In the genomic region with DNA sequence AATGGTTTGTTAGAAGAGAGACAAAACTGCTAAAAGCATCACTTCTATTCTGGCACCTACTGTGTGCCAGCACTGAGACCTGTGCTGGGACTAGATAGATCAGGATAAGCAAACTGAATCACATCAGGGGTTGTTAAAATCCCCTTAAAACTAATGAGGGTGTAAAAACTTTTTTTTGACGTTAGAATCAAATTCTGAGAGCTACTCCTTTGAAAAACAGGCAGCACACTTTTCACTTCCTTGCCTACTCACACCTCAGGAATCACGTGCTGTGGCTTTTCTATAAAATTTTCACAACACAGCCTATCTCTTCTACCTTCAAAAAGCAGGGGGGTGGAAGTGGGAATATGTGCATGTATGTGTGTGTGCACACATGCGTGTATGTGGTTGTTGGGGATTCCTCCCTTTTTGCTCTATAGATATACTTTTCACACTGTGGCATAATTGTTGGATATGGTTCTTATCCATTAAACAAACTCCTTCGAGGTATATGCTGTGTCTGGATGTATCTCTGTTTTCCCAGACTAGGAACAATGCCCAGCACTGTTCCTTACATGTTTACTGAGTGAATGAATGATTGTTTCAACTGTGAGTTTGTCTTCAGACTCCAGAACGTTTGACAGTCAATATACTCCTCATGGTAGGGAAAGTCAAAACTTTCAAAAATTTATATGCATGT, we compare ENCODE assay signal across 20 cellular contexts.
A peak's percentile ranks its signal among the peaks of the same experiment; 100 is the strongest.
DNase-seq lines count a peak whose midpoint lies in the region; ATAC-seq and TF ChIP-seq lines count a peak whose summit lies in the region.
"Had no signal": no experiment of that assay in that cellular context is flagged by ENCODE, and none has a peak within 500 bp of the region (broad histone marks: within the 10 kb centered on the region; RNA-seq: fewer than 3 reads in every experiment).

No MANE protein-coding gene starts in this region.

- POLR2A ChIA-PET in CD8-positive, alpha-beta T cell (lab: Charles Lee) = interaction anchor here (0.6 to 1.4 kb wide), 4 partner anchors 8 to 87 kb away, joined by 3 to 4 read pairs (median 4); no protein-coding TSS in a partner anchor
- POLR2A ChIA-PET in naive thymus-derived CD4-positive, alpha-beta T cell (lab: Charles Lee) = interaction anchor here (1.1 to 1.9 kb wide), 6 partner anchors 8 to 60 kb away, joined by 3 to 11 read pairs (median 4); no protein-coding TSS in a partner anchor

- intact Hi-C loops in CD8-positive, alpha-beta T cell (cut with DNase I, micrococcal nuclease) = loop anchor here in 1 of 2 experiments (1.0 kb wide), 1 partner anchor 8 kb away; no protein-coding TSS in a partner anchor
- intact Hi-C loops in naive thymus-derived CD4-positive, alpha-beta T cell (cut with micrococcal nuclease) = loop anchor here (1.0 to 2.0 kb wide), 3 partner anchors 8 to 71 kb away; no protein-coding TSS in a partner anchor

- peaks cover 96% of the 10 kb centered on the region for H3K4me1 Mint-ChIP-seq in CD8-positive, alpha-beta T cell (ENCODE audit: low read depth)
- peaks cover 97% of the 10 kb centered on the region for H3K4me1 Mint-ChIP-seq in activated naive CD8-positive, alpha-beta T cell (ENCODE audit: low read depth)
- peaks cover 68 to 100% (median 97%) of the 10 kb centered on the region in 7 donors for H3K4me1 Mint-ChIP-seq in naive thymus-derived CD4-positive, alpha-beta T cell
- peaks cover 77% of the 10 kb centered on the region for H3K4me1 Mint-ChIP-seq in endothelial cell (ENCODE audit: unreplicated experiment)
- peaks cover 67% of the 10 kb centered on the region for H3K4me1 Mint-ChIP-seq in glutamatergic neuron (ENCODE audit: low read depth, unreplicated experiment)

- peak overlapping the region; percentile 99 for H3K27ac Mint-ChIP-seq in CD8-positive, alpha-beta T cell
- peak overlapping the region; percentile 100 for H3K27ac Mint-ChIP-seq in activated naive CD8-positive, alpha-beta T cell
- peak overlapping the region; percentile 82 to 100 (median 98) for H3K27ac Mint-ChIP-seq in naive thymus-derived CD4-positive, alpha-beta T cell
- H3K27ac Mint-ChIP-seq in endothelial cell (ENCODE audit: unreplicated experiment) = no peak overlapping the region
- H3K27ac Mint-ChIP-seq in glutamatergic neuron (ENCODE audit: unreplicated experiment) = no peak overlapping the region

- H3K9me3 ChIP-seq in CD8-positive, alpha-beta T cell (ENCODE audit: low read length) = no peaks in the 10 kb centered on the region
- H3K9me3 ChIP-seq in naive thymus-derived CD4-positive, alpha-beta T cell (ENCODE audit: control insufficient read depth in 2 of 3, low read length in 3 of 3) = peaks cover 0 to 7% (median 0%) of the 10 kb centered on the region in 3 experiments
- H3K9me3 ChIP-seq: body of pancreas, sigmoid colon, upper lobe of left lung had no signal

- H3K36me3 Mint-ChIP-seq in CD8-positive, alpha-beta T cell = peaks cover 42% of the 10 kb centered on the region
- H3K36me3 Mint-ChIP-seq in activated naive CD8-positive, alpha-beta T cell = peaks cover 38% of the 10 kb centered on the region
- H3K36me3 Mint-ChIP-seq in naive thymus-derived CD4-positive, alpha-beta T cell = peaks cover 14 to 45% (median 32%) of the 10 kb centered on the region in 5 donors
- peaks cover 48% of the 10 kb centered on the region for H3K36me3 Mint-ChIP-seq in endothelial cell (ENCODE audit: low read depth, unreplicated experiment)
- H3K36me3 Mint-ChIP-seq in glutamatergic neuron (ENCODE audit: unreplicated experiment) = no peaks in the 10 kb centered on the region

- DNase-seq in CD8-positive, alpha-beta T cell = peak in 2 of 7 experiments; percentile 40 to 48
- DNase-seq in LNCaP clone FGC (ENCODE audit: low read depth) (peak; percentile 53), endothelial cell (ENCODE audit: low spot score) (no peak), glutamatergic neuron (no peak), GM10266 (ENCODE audit: extremely low spot score) (no peak), cerebellum (ENCODE audit: low spot score) (no peak)
- peak in 7 of 9 donors; percentile 43 to 77 (median 60) for DNase-seq in naive thymus-derived CD4-positive, alpha-beta T cell
- DNase-seq: AML-193; body of pancreas; H9; hippocampal formation; Kasumi-1; kidney glomerular epithelial cell; midbrain; NCI-H1417 treated with DMSO at 0.1 percent for 48 hours; sigmoid colon; stimulated activated CD4-positive, alpha-beta T cell treated with anti-CD3 and anti-CD28 coated beads, Interleukin-4, amount 100 ng/mL, for 4 hours; upper lobe of left lung had no signal

- peak overlapping the region; percentile 7 for H3K27ac ChIP-seq in CD8-positive, alpha-beta T cell (ENCODE audit: low read depth, low read length)
- H3K27ac ChIP-seq in naive thymus-derived CD4-positive, alpha-beta T cell (ENCODE audit: low read depth, low read length) = peak overlapping the region; percentile 97
- H3K27ac ChIP-seq: body of pancreas, RWPE1, sigmoid colon, upper lobe of left lung had no signal

- H3K4me3 ChIP-seq in CD8-positive, alpha-beta T cell (ENCODE audit: low read depth, low read length) = no peak overlapping the region
- H3K4me3 ChIP-seq in LNCaP clone FGC (ENCODE audit: low read depth, low read length) = no peak overlapping the region
- no peak overlapping the region for H3K4me3 ChIP-seq in naive thymus-derived CD4-positive, alpha-beta T cell (ENCODE audit: low read length)
- H3K4me3 ChIP-seq: body of pancreas, sigmoid colon, upper lobe of left lung had no signal

- peaks cover 94% of the 10 kb centered on the region for H3K4me1 ChIP-seq in CD8-positive, alpha-beta T cell (ENCODE audit: insufficient read depth, low read length)
- H3K4me1 ChIP-seq in naive thymus-derived CD4-positive, alpha-beta T cell (ENCODE audit: control insufficient read depth in 2 of 2, insufficient read depth in 2 of 2, low read length in 2 of 2) = peaks cover 82 to 89% of the 10 kb centered on the region in 2 donors
- H3K4me1 ChIP-seq: body of pancreas had no signal

- CTCF ChIA-PET in CD8-positive, alpha-beta T cell (lab: Charles Lee) = interaction anchor here (0.8 to 2.4 kb wide), 4 partner anchors 10 to 276 kb away, joined by 3 to 8 read pairs (median 6); no protein-coding TSS in a partner anchor
- CTCF ChIA-PET in naive thymus-derived CD4-positive, alpha-beta T cell (lab: Charles Lee) = interaction anchor here (0.6 to 1.1 kb wide), 2 partner anchors 9 to 15 kb away, joined by 3 to 4 read pairs; no protein-coding TSS in a partner anchor

- ATAC-seq in CD8-positive, alpha-beta T cell = peak; percentile 40
- ATAC-seq in naive thymus-derived CD4-positive, alpha-beta T cell = peak; percentile 79
- ATAC-seq: body of pancreas had no signal

- peaks cover 6% of the 10 kb centered on the region for H3K36me3 ChIP-seq in CD8-positive, alpha-beta T cell (ENCODE audit: insufficient read depth, low read length)
- H3K36me3 ChIP-seq in naive thymus-derived CD4-positive, alpha-beta T cell (ENCODE audit: control insufficient read depth in 2 of 3, insufficient read depth in 3 of 3, low read length in 3 of 3) = no peaks in the 10 kb centered on the region
- H3K36me3 ChIP-seq: sigmoid colon, upper lobe of left lung had no signal

- no peaks in the 10 kb centered on the region for H3K9me3 Mint-ChIP-seq in CD8-positive, alpha-beta T cell
- peaks cover 3% of the 10 kb centered on the region for H3K9me3 Mint-ChIP-seq in activated naive CD8-positive, alpha-beta T cell (ENCODE audit: low read depth)
- H3K9me3 Mint-ChIP-seq in naive thymus-derived CD4-positive, alpha-beta T cell = peaks cover 0 to 19% (median 5%) of the 10 kb centered on the region in 11 donors
- H3K9me3 Mint-ChIP-seq in endothelial cell (ENCODE audit: unreplicated experiment) = no peaks in the 10 kb centered on the region
- peaks cover 14% of the 10 kb centered on the region for H3K9me3 Mint-ChIP-seq in glutamatergic neuron (ENCODE audit: unreplicated experiment)
- H3K9me3 Mint-ChIP-seq: H9 had no signal

- no peak for TF ChIP-seq CTCF in CD8-positive, alpha-beta T cell (IDR thresholded peaks at IDR 0.05)
- no peak for TF ChIP-seq CTCF in LNCaP clone FGC (IDR thresholded peaks at IDR 0.05; ENCODE audit: control insufficient read depth, extremely low read depth, insufficient read depth)
- no peak for TF ChIP-seq CTCF in endothelial cell (IDR thresholded peaks at IDR 0.05; ENCODE audit: unreplicated experiment)
- TF ChIP-seq CTCF in glutamatergic neuron (IDR thresholded peaks at IDR 0.05; ENCODE audit: partially characterized antibody, unreplicated experiment) = no peak
- no peak for TF ChIP-seq CTCF in GM10266 (IDR thresholded peaks at IDR 0.05; ENCODE audit: control insufficient read depth, insufficient read depth, low read depth, missing control alignments)

- H3K27me3 ChIP-seq in CD8-positive, alpha-beta T cell (ENCODE audit: insufficient read depth, low read length) = no peaks in the 10 kb centered on the region
- no peaks in the 10 kb centered on the region for H3K27me3 ChIP-seq in naive thymus-derived CD4-positive, alpha-beta T cell (ENCODE audit: control insufficient read depth in 2 of 2, insufficient read depth in 2 of 2, low read length in 2 of 2)
- H3K27me3 ChIP-seq: body of pancreas, sigmoid colon, upper lobe of left lung had no signal

- no peaks in the 10 kb centered on the region for H3K27me3 Mint-ChIP-seq in CD8-positive, alpha-beta T cell (ENCODE audit: low read depth)
- no peaks in the 10 kb centered on the region for H3K27me3 Mint-ChIP-seq in activated naive CD8-positive, alpha-beta T cell
- H3K27me3 Mint-ChIP-seq in naive thymus-derived CD4-positive, alpha-beta T cell = no peaks in the 10 kb centered on the region
- H3K27me3 Mint-ChIP-seq in endothelial cell (ENCODE audit: unreplicated experiment) (peaks cover 7% of the 10 kb centered on the region), glutamatergic neuron (ENCODE audit: unreplicated experiment) (peaks cover 18% of the 10 kb centered on the region)

- peak overlapping the region; percentile 12 for H3K4me3 Mint-ChIP-seq in CD8-positive, alpha-beta T cell
- peak overlapping the region; percentile 49 for H3K4me3 Mint-ChIP-seq in activated naive CD8-positive, alpha-beta T cell
- peak overlapping the region; percentile 4 to 94 (median 58) for H3K4me3 Mint-ChIP-seq in naive thymus-derived CD4-positive, alpha-beta T cell
- H3K4me3 Mint-ChIP-seq in endothelial cell (ENCODE audit: unreplicated experiment) (no peak overlapping the region), glutamatergic neuron (ENCODE audit: unreplicated experiment) (no peak overlapping the region)
- H3K4me3 Mint-ChIP-seq: H9 had no signal

Comparison
In these comparisons a context has a peak if more than half of its experiments do, and no peak if none do; other contexts are left out.
1. DNase-seq: peak in LNCaP clone FGC (single experiment) and naive thymus-derived CD4-positive, alpha-beta T cell (7 of 9); none in endothelial cell (single experiment), glutamatergic neuron (single experiment), GM10266 (single experiment) and cerebellum (single experiment).
2. H3K27ac Mint-ChIP-seq: peak in CD8-positive, alpha-beta T cell (single experiment), activated naive CD8-positive, alpha-beta T cell (single experiment) and naive thymus-derived CD4-positive, alpha-beta T cell (9 of 9); none in endothelial cell (single experiment) and glutamatergic neuron (single experiment).
3. H3K4me3 Mint-ChIP-seq: peak in CD8-positive, alpha-beta T cell (single experiment), activated naive CD8-positive, alpha-beta T cell (single experiment) and naive thymus-derived CD4-positive, alpha-beta T cell (10 of 10); none in endothelial cell (single experiment) and glutamatergic neuron (single experiment).